12 cellular contexts compared by ENCODE assay signal in genomic region chr4:76023381-76023780, GRCh38. TPM values are rescaled to one million over a fixed set of nuclear protein-coding genes. Genes with fewer than 3 reads are reported as not detected.
DNase-seq lines count a peak whose midpoint lies in the region; ATAC-seq and TF ChIP-seq lines count a peak whose summit lies in the region.
"Had no signal": no experiment of that assay in that cellular context is flagged by ENCODE, and none has a peak within 500 bp of the region (broad histone marks: within the 10 kb centered on the region; RNA-seq: fewer than 3 reads in every experiment).

TSS of gene CXCL10 (minus strand) at chr4:76023497. CDS start at chr4:76023431, 66 bp downstream.

- peaks cover 6 to 33% of the 10 kb centered on the region in 2 donors for H3K27me3 Mint-ChIP-seq in natural killer cell treated with Interleukin-12 subunit alpha and Interleukin-12 subunit beta and Interleukin-15 and Interleukin-18, amount 100 ng/mL, for 72 hours

- ATAC-seq in natural killer cell treated with Interleukin-12 subunit alpha and Interleukin-12 subunit beta and Interleukin-15 and Interleukin-18, amount 100 ng/mL, for 72 hours: peak; percentile 9 to 64
- no peak for ATAC-seq in left ventricle myocardium superior
- ATAC-seq: activated CD8-positive, alpha-beta memory T cell treated with anti-CD3 and anti-CD28 coated beads, Interleukin-2, amount 10 ng/mL, durations not matched to agents 7 days and 5 days had no signal

- DNase-seq in ELR (ENCODE audit: low read depth) (peak; percentile 21), dermis blood vessel endothelial cell (peak; percentile 27), left ventricle myocardium superior (no peak), G401 (ENCODE audit: low spot score) (no peak), NCI-H1930 (lab: John Stamatoyannopoulos, UW) (no peak), T1000 (lab: John Stamatoyannopoulos, UW) (no peak)
- DNase-seq in natural killer cell treated with Interleukin-12 subunit alpha and Interleukin-12 subunit beta and Interleukin-15 and Interleukin-18, amount 100 ng/mL, for 72 hours (ENCODE audit: low spot score): no peak
- DNase-seq: activated CD8-positive, alpha-beta memory T cell treated with anti-CD3 and anti-CD28 coated beads, Interleukin-2, amount 10 ng/mL, durations not matched to agents 7 days and 5 days; NCI-H2029 treated with DMSO at 0.1 percent for 48 hours had no signal

- H3K9me3 Mint-ChIP-seq in natural killer cell treated with Interleukin-12 subunit alpha and Interleukin-12 subunit beta and Interleukin-15 and Interleukin-18, amount 100 ng/mL, for 72 hours: no peaks in the 10 kb centered on the region

- no peak for TF ChIP-seq RAD21 in Ishikawa (IDR thresholded peaks at IDR 0.05; ENCODE audit: low read depth)

- H3K4me3 Mint-ChIP-seq in natural killer cell treated with Interleukin-12 subunit alpha and Interleukin-12 subunit beta and Interleukin-15 and Interleukin-18, amount 100 ng/mL, for 72 hours: peak within 1 kb of the TSS; percentile 5
- H3K4me3 Mint-ChIP-seq: activated CD8-positive, alpha-beta memory T cell treated with anti-CD3 and anti-CD28 coated beads, Interleukin-2, amount 10 ng/mL, durations not matched to agents 7 days and 5 days; brain had no signal

- intact Hi-C loops in left ventricle myocardium superior (cut with micrococcal nuclease): no loop called here

- no peak for TF ChIP-seq EP300 in Ishikawa (IDR thresholded peaks at IDR 0.05; ENCODE audit: borderline replicate concordance)

- in situ Hi-C loops in G401 (cut with HindIII; ENCODE audit: low sequenced_read_pairs): no loop called here

- H3K36me3 Mint-ChIP-seq in natural killer cell treated with Interleukin-12 subunit alpha and Interleukin-12 subunit beta and Interleukin-15 and Interleukin-18, amount 100 ng/mL, for 72 hours: no peaks in the 10 kb centered on the region
- H3K36me3 Mint-ChIP-seq: brain had no signal

- H3K4me1 Mint-ChIP-seq in natural killer cell treated with Interleukin-12 subunit alpha and Interleukin-12 subunit beta and Interleukin-15 and Interleukin-18, amount 100 ng/mL, for 72 hours (ENCODE audit: low read depth in 2 of 2): peaks cover 7 to 37% of the 10 kb centered on the region in 2 donors

- peak within 1 kb of the TSS; percentile 40 to 47 for H3K27ac Mint-ChIP-seq in natural killer cell treated with Interleukin-12 subunit alpha and Interleukin-12 subunit beta and Interleukin-15 and Interleukin-18, amount 100 ng/mL, for 72 hours
- H3K27ac Mint-ChIP-seq: activated CD8-positive, alpha-beta memory T cell treated with anti-CD3 and anti-CD28 coated beads, Interleukin-2, amount 10 ng/mL, durations not matched to agents 7 days and 5 days; brain had no signal

TF ChIP-seq in Ishikawa, 13 proteins besides CTCF, POLR2A, EP300 and RAD21:
- no peak for TF ChIP-seq TEAD4 (IDR thresholded peaks at IDR 0.05)
- TF ChIP-seq MAX (IDR thresholded peaks at IDR 0.05): peak; percentile 45; the same call in 1 of the 2 replicates
- no peak for TF ChIP-seq CREB1 (IDR thresholded peaks at IDR 0.05; ENCODE audit: low read depth)
TF ChIP-seq in Ishikawa: peak in this region for 1.

RNA-seq across cellular contexts. Expression of gene CXCL10, which starts in this region (rescaled TPM):
- total RNA-seq in dermis blood vessel endothelial cell (0.14 and 1.4 TPM in 2 replicates), left ventricle myocardium superior (1.2 TPM)
- total RNA-seq in natural killer cell treated with Interleukin-12 subunit alpha and Interleukin-12 subunit beta and Interleukin-15 and Interleukin-18, amount 100 ng/mL, for 72 hours: 100 to 1,000 TPM in 1 of 2 donors, 1 to 10 TPM in 1; 2.0 to 117 TPM
- total RNA-seq in G401 (2014; rRNA removed; shearing (Covaris generic)): not detected in 2 replicates
- total RNA-seq: myocyte had no signal

Comparison
In these comparisons a context has a peak if more than half of its experiments do, and no peak if none do; other contexts are left out.
1. DNase-seq: peak in ELR (single experiment) and dermis blood vessel endothelial cell (single experiment); none in natural killer cell treated with Interleukin-12 subunit alpha and Interleukin-12 subunit beta and Interleukin-15 and Interleukin-18, amount 100 ng/mL, for 72 hours (single experiment), left ventricle myocardium superior (single experiment), G401 (single experiment), NCI-H1930 (0 of 2) and T1000 (single experiment).